1 cellular context compared by ENCODE assay signal in the genomic region with DNA sequence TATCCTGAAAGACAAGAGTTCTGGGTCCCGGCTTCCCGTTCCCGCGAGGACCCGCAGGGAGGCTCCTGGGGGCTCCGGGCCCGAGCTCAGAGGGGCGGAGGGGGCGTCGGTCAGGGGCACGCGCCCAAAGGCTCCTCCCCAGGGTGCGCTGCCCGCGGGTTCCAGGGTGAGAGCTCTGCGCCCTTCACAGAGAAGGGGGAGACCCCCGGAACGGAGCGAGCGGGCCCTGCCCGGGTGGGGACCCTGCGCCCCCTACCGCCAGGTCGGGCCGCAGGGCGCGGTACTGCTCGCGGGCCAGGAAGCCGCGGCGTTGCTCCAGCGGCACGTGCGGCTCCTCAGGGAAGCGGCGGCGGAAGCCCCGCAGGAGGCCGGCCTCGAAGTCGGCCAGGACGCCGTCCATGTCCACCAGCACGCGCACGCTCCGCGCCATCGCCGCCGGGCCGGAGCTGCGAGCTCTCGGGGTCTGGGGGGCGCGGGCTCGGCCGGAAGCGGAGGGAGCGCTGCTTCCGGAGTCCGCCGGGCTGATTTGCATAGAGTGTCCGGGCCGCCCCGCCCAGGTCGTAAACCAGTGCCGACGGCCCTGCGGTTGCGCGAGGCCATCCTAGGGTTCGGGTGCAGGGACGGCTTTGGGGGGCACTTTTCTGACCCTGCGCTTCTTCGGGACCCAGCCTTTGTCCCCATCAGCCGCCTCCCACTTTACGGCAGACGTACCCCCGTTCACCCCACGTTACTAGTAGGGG.
A peak's percentile ranks its signal among the peaks of the same experiment; 100 is the strongest.
TF ChIP-seq lines count a peak whose summit lies in the region.

A gene (minus strand): TSS at position 465 of the 740 bp plus-strand sequence. CDS start 35 bp downstream, at position 430.

TF ChIP-seq in GM12878, 131 proteins besides CTCF, POLR2A, EP300 and RAD21 (continued from another document and continues in another):
- TF ChIP-seq BHLHE40 (IDR thresholded peaks at IDR 0.05; ENCODE audit: borderline replicate concordance in 1 of 2, low read depth in 2 of 2, low read length in 1 of 2) (peak; percentile 98 to 100), POU2F2 (IDR thresholded peaks at IDR 0.05; ENCODE audit: borderline replicate concordance, low read depth, low read length) (peak; percentile 99), CEBPB (IDR thresholded peaks at IDR 0.05; ENCODE audit: borderline replicate concordance in 1 of 2, low read depth in 2 of 2, low read length in 2 of 2) (no peak), MYB (IDR thresholded peaks at IDR 0.05; ENCODE audit: borderline replicate concordance, low read depth, low read length) (no peak), ZZZ3 (IDR thresholded peaks at IDR 0.05; ENCODE audit: control insufficient read depth, insufficient read length, low read depth) (no peak), NR2C1 (IDR thresholded peaks at IDR 0.05) (no peak), ZNF622 (IDR thresholded peaks at IDR 0.05) (no peak), NR2C2 (IDR thresholded peaks at IDR 0.05; ENCODE audit: borderline replicate concordance, control insufficient read depth, insufficient read length, low read depth) (no peak), SP1 (IDR thresholded peaks at IDR 0.05; ENCODE audit: low read depth, low read length) (no peak), SRF (IDR thresholded peaks at IDR 0.05; ENCODE audit: low read depth in 2 of 2, low read length in 2 of 2) (0 out of 4 replicates have a peak, but pooled peaks of 1 of the 2 experiments have one; percentile 5), PML (IDR thresholded peaks at IDR 0.05; ENCODE audit: low read length) (peak; percentile 63; the same call in 1 of the 2 replicates), RUNX3 (IDR thresholded peaks at IDR 0.05; ENCODE audit: low read length) (peak; percentile 82), CBFB (IDR thresholded peaks at IDR 0.05; ENCODE audit: low read depth) (peak; percentile 55), RFX5 (IDR thresholded peaks at IDR 0.05; ENCODE audit: low read depth, low read length) (no peak), CREB1 (IDR thresholded peaks at IDR 0.05; ENCODE audit: low read depth) (no peak; the same call in 1 of the 2 replicates), ZBED1 (IDR thresholded peaks at IDR 0.05; ENCODE audit: borderline replicate concordance) (no peak), SMC3 (IDR thresholded peaks at IDR 0.05; ENCODE audit: borderline replicate concordance, low read length) (peak; percentile 15; the same call in 1 of the 2 replicates), ASH2L (IDR thresholded peaks at IDR 0.05; ENCODE audit: borderline replicate concordance, low read depth) (peak; percentile 36; the same call in 1 of the 2 replicates), WRNIP1 (IDR thresholded peaks at IDR 0.05; ENCODE audit: borderline replicate concordance, low read depth, low read length) (no peak), NFIC (IDR thresholded peaks at IDR 0.05; ENCODE audit: low read depth, low read length) (no peak), RAD51 (IDR thresholded peaks at IDR 0.05) (no peak), CBX3 (IDR thresholded peaks at IDR 0.05; ENCODE audit: borderline replicate concordance, low read depth) (no peak), JUND (IDR thresholded peaks at IDR 0.05; ENCODE audit: low read depth, low read length) (no peak)
- TF ChIP-seq, protein P1, sequence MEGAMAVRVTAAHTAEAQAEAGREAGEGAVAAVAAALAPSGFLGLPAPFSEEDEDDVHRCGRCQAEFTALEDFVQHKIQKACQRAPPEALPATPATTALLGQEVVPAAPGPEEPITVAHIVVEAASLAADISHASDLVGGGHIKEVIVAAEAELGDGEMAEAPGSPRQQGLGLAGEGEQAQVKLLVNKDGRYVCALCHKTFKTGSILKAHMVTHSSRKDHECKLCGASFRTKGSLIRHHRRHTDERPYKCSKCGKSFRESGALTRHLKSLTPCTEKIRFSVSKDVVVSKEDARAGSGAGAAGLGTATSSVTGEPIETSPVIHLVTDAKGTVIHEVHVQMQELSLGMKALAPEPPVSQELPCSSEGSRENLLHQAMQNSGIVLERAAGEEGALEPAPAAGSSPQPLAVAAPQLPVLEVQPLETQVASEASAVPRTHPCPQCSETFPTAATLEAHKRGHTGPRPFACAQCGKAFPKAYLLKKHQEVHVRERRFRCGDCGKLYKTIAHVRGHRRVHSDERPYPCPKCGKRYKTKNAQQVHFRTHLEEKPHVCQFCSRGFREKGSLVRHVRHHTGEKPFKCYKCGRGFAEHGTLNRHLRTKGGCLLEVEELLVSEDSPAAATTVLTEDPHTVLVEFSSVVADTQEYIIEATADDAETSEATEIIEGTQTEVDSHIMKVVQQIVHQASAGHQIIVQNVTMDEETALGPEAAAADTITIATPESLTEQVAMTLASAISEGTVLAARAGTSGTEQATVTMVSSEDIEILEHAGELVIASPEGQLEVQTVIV (IDR thresholded peaks at IDR 0.05; ENCODE audit: borderline replicate concordance, partially characterized antibody), result peak; percentile 96
- TF ChIP-seq, protein P2, sequence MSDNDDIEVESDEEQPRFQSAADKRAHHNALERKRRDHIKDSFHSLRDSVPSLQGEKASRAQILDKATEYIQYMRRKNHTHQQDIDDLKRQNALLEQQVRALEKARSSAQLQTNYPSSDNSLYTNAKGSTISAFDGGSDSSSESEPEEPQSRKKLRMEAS (IDR thresholded peaks at IDR 0.05; ENCODE audit: low read depth, low read length), result peak; percentile 84
- TF ChIP-seq, protein P3, sequence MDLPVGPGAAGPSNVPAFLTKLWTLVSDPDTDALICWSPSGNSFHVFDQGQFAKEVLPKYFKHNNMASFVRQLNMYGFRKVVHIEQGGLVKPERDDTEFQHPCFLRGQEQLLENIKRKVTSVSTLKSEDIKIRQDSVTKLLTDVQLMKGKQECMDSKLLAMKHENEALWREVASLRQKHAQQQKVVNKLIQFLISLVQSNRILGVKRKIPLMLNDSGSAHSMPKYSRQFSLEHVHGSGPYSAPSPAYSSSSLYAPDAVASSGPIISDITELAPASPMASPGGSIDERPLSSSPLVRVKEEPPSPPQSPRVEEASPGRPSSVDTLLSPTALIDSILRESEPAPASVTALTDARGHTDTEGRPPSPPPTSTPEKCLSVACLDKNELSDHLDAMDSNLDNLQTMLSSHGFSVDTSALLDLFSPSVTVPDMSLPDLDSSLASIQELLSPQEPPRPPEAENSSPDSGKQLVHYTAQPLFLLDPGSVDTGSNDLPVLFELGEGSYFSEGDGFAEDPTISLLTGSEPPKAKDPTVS (IDR thresholded peaks at IDR 0.05; ENCODE audit: low read depth, low read length), result no peak
- TF ChIP-seq, protein P4, sequence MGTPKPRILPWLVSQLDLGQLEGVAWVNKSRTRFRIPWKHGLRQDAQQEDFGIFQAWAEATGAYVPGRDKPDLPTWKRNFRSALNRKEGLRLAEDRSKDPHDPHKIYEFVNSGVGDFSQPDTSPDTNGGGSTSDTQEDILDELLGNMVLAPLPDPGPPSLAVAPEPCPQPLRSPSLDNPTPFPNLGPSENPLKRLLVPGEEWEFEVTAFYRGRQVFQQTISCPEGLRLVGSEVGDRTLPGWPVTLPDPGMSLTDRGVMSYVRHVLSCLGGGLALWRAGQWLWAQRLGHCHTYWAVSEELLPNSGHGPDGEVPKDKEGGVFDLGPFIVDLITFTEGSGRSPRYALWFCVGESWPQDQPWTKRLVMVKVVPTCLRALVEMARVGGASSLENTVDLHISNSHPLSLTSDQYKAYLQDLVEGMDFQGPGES (IDR thresholded peaks at IDR 0.05), result no peak
- TF ChIP-seq, protein P5, sequence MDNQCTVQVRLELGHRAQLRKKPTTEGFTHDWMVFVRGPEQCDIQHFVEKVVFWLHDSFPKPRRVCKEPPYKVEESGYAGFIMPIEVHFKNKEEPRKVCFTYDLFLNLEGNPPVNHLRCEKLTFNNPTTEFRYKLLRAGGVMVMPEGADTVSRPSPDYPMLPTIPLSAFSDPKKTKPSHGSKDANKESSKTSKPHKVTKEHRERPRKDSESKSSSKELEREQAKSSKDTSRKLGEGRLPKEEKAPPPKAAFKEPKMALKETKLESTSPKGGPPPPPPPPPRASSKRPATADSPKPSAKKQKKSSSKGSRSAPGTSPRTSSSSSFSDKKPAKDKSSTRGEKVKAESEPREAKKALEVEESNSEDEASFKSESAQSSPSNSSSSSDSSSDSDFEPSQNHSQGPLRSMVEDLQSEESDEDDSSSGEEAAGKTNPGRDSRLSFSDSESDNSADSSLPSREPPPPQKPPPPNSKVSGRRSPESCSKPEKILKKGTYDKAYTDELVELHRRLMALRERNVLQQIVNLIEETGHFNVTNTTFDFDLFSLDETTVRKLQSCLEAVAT (IDR thresholded peaks at IDR 0.05), result no peak
- TF ChIP-seq, protein P6, sequence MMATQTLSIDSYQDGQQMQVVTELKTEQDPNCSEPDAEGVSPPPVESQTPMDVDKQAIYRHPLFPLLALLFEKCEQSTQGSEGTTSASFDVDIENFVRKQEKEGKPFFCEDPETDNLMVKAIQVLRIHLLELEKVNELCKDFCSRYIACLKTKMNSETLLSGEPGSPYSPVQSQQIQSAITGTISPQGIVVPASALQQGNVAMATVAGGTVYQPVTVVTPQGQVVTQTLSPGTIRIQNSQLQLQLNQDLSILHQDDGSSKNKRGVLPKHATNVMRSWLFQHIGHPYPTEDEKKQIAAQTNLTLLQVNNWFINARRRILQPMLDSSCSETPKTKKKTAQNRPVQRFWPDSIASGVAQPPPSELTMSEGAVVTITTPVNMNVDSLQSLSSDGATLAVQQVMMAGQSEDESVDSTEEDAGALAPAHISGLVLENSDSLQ (IDR thresholded peaks at IDR 0.05), result no peak
- TF ChIP-seq, protein P7, sequence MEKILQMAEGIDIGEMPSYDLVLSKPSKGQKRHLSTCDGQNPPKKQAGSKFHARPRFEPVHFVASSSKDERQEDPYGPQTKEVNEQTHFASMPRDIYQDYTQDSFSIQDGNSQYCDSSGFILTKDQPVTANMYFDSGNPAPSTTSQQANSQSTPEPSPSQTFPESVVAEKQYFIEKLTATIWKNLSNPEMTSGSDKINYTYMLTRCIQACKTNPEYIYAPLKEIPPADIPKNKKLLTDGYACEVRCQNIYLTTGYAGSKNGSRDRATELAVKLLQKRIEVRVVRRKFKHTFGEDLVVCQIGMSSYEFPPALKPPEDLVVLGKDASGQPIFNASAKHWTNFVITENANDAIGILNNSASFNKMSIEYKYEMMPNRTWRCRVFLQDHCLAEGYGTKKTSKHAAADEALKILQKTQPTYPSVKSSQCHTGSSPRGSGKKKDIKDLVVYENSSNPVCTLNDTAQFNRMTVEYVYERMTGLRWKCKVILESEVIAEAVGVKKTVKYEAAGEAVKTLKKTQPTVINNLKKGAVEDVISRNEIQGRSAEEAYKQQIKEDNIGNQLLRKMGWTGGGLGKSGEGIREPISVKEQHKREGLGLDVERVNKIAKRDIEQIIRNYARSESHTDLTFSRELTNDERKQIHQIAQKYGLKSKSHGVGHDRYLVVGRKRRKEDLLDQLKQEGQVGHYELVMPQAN (conservative IDR thresholded peaks at IDR 0.05), result peak; percentile 96
- TF ChIP-seq, protein P8, sequence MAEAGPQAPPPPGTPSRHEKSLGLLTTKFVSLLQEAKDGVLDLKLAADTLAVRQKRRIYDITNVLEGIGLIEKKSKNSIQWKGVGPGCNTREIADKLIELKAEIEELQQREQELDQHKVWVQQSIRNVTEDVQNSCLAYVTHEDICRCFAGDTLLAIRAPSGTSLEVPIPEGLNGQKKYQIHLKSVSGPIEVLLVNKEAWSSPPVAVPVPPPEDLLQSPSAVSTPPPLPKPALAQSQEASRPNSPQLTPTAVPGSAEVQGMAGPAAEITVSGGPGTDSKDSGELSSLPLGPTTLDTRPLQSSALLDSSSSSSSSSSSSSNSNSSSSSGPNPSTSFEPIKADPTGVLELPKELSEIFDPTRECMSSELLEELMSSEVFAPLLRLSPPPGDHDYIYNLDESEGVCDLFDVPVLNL (IDR thresholded peaks at IDR 0.05; ENCODE audit: low read depth, low read length), result no peak
- TF ChIP-seq, protein P9, sequence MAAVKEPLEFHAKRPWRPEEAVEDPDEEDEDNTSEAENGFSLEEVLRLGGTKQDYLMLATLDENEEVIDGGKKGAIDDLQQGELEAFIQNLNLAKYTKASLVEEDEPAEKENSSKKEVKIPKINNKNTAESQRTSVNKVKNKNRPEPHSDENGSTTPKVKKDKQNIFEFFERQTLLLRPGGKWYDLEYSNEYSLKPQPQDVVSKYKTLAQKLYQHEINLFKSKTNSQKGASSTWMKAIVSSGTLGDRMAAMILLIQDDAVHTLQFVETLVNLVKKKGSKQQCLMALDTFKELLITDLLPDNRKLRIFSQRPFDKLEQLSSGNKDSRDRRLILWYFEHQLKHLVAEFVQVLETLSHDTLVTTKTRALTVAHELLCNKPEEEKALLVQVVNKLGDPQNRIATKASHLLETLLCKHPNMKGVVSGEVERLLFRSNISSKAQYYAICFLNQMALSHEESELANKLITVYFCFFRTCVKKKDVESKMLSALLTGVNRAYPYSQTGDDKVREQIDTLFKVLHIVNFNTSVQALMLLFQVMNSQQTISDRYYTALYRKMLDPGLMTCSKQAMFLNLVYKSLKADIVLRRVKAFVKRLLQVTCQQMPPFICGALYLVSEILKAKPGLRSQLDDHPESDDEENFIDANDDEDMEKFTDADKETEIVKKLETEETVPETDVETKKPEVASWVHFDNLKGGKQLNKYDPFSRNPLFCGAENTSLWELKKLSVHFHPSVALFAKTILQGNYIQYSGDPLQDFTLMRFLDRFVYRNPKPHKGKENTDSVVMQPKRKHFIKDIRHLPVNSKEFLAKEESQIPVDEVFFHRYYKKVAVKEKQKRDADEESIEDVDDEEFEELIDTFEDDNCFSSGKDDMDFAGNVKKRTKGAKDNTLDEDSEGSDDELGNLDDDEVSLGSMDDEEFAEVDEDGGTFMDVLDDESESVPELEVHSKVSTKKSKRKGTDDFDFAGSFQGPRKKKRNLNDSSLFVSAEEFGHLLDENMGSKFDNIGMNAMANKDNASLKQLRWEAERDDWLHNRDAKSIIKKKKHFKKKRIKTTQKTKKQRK (IDR thresholded peaks at IDR 0.05; ENCODE audit: low read depth, low read length), result no peak
- TF ChIP-seq, protein P10, sequence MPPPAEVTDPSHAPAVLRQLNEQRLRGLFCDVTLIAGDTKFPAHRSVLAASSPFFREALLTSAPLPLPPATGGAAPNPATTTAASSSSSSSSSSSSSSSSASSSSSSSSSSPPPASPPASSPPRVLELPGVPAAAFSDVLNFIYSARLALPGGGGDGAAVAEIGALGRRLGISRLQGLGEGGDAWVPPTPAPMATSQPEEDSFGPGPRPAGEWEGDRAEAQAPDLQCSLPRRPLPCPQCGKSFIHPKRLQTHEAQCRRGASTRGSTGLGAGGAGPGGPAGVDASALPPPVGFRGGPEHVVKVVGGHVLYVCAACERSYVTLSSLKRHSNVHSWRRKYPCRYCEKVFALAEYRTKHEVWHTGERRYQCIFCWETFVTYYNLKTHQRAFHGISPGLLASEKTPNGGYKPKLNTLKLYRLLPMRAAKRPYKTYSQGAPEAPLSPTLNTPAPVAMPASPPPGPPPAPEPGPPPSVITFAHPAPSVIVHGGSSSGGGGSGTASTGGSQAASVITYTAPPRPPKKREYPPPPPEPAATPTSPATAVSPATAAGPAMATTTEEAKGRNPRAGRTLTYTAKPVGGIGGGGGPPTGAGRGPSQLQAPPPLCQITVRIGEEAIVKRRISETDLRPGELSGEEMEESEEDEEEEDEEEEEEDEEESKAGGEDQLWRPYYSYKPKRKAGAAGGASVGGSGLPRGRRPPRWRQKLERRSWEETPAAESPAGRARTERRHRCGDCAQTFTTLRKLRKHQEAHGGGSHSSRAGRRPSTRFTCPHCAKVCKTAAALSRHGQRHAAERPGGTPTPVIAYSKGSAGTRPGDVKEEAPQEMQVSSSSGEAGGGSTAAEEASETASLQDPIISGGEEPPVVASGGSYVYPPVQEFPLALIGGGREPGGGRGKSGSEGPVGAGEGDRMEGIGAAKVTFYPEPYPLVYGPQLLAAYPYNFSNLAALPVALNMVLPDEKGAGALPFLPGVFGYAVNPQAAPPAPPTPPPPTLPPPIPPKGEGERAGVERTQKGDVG (CRISPR knock-in tag; IDR thresholded peaks at IDR 0.05), result no peak
